8 cellular contexts compared by ENCODE assay signal in the genomic region with DNA sequence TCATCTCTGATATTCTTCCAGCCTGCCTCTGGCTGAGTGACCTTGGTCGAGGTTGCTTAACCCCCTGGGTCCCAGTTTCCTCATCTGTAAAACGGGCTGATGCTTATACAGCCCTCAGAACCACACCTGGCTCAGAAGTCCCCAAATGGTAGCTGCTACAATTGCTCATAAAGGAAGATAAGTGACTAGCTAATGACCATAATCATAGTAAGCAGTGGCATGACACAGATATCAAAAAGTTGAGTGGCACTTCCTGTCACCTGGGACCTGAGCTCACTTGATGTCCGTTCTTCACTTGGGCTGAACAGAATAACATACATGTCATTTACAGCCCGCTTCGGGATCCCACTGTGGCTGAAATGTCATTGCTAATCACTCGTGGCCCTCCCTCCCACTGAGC. TPM values are rescaled to one million over a fixed set of nuclear protein-coding genes. Genes with fewer than 3 reads are reported as not detected.
A peak's percentile ranks its signal among the peaks of the same experiment; 100 is the strongest.
DNase-seq lines count a peak whose midpoint lies in the region; ATAC-seq, FAIRE-seq and TF ChIP-seq lines count a peak whose summit lies in the region.

No MANE protein-coding gene starts in this region.

- H4K20me1 ChIP-seq in DND-41 (ENCODE audit: insufficient read depth, low read length) (peaks cover 17% of the 10 kb centered on the region), PC-3 (ENCODE audit: low read length) (0 out of 2 replicates have a peak, but pooled peaks cover 8% of the 10 kb centered on the region), endothelial cell of umbilical vein (replicated peaks; ENCODE audit: control insufficient read depth, extremely low read depth, insufficient read depth, low read length) (no peaks in the 10 kb centered on the region)

- peaks cover 13% of the 10 kb centered on the region for H3K79me1 ChIP-seq in trophoblast cell (ENCODE audit: low read length)

- H2AK5ac ChIP-seq in trophoblast cell (ENCODE audit: low read length): no peak overlapping the region

- no peak overlapping the region for H4K8ac ChIP-seq in trophoblast cell (ENCODE audit: low read depth, low read length)

- no peak overlapping the region for H2BK120ac ChIP-seq in trophoblast cell (ENCODE audit: insufficient read depth, low read length, poor library complexity)

- H4K91ac ChIP-seq in trophoblast cell (ENCODE audit: low read depth, low read length): peak overlapping the region; percentile 22

- peak overlapping the region; percentile 89; the same call in 1 of the 2 replicates for H3K9ac ChIP-seq in DND-41 (ENCODE audit: low read depth, low read length)
- H3K9ac ChIP-seq in PC-3 (ENCODE audit: low read length): peak overlapping the region; percentile 92; the same call in 1 of the 2 replicates
- no peak overlapping the region for H3K9ac ChIP-seq in endothelial cell of umbilical vein (replicated peaks; ENCODE audit: extremely low read depth, insufficient read depth, low read length)
- H3K9ac ChIP-seq in trophoblast cell (ENCODE audit: low read length): no peak overlapping the region

- no peaks in the 10 kb centered on the region for H3K9me1 ChIP-seq in endothelial cell of umbilical vein (replicated peaks; ENCODE audit: control insufficient read depth, extremely low read depth, insufficient read depth, low read length)

- no peak overlapping the region for H3K14ac ChIP-seq in trophoblast cell (ENCODE audit: low read length)

- H3K4me3 ChIP-seq in DND-41 (ENCODE audit: low read depth in 1 of 2, low read length in 2 of 2): peak overlapping the region in 1 of 2 experiments; percentile 92; a peak in 3 of 4 replicates
- peak overlapping the region; percentile 93 for H3K4me3 ChIP-seq in PC-3 (ENCODE audit: low read length)
- no peak overlapping the region for H3K4me3 ChIP-seq in endothelial cell of umbilical vein (replicated peaks in 1 of 3; ENCODE audit: insufficient read depth in 1 of 3, low read depth in 1 of 3, low read length in 3 of 3)
- H3K4me3 ChIP-seq in trophoblast cell (ENCODE audit: low read depth, low read length): no peak overlapping the region
- no peak overlapping the region for H3K4me3 ChIP-seq in H7 (ENCODE audit: insufficient read depth, low read depth, low read length)

- H3K36me3 ChIP-seq in DND-41 (ENCODE audit: insufficient read depth, low read length) (peaks cover 10% of the 10 kb centered on the region; the same call in 1 of the 2 replicates), PC-3 (ENCODE audit: low read depth, low read length) (peaks cover 8% of the 10 kb centered on the region; the same call in 1 of the 2 replicates), endothelial cell of umbilical vein (ENCODE audit: control insufficient read depth in 2 of 2, extremely low read depth in 1 of 2, insufficient read depth in 2 of 2, low read length in 2 of 2) (no peaks in the 10 kb centered on the region), trophoblast cell (ENCODE audit: control insufficient read depth in 1 of 2, insufficient read depth in 2 of 2, low read length in 2 of 2) (peaks cover 2 to 5% of the 10 kb centered on the region in 2 experiments), H7 (replicated peaks; ENCODE audit: control insufficient read depth, insufficient read depth, low read length) (peaks cover 2% of the 10 kb centered on the region)

- peak overlapping the region; percentile 90 for H3K4ac ChIP-seq in trophoblast cell (ENCODE audit: low read depth, low read length)

- H3K27me3 ChIP-seq in DND-41 (ENCODE audit: insufficient read depth, low read length, poor library complexity) (no peaks in the 10 kb centered on the region), PC-3 (ENCODE audit: low read length) (no peaks in the 10 kb centered on the region), endothelial cell of umbilical vein (ENCODE audit: control insufficient read depth in 2 of 2, insufficient read depth in 2 of 2, low read length in 2 of 2) (no peaks in the 10 kb centered on the region), trophoblast cell (ENCODE audit: insufficient read depth, low read length) (no peaks in the 10 kb centered on the region), H7 (ENCODE audit: control insufficient read depth, insufficient read depth, low read length) (no peaks in the 10 kb centered on the region)

- H2BK5ac ChIP-seq in trophoblast cell (ENCODE audit: low read depth, low read length, poor library complexity): no peak overlapping the region

- no peak overlapping the region for H2BK12ac ChIP-seq in trophoblast cell (ENCODE audit: low read length)

- peaks cover 28% of the 10 kb centered on the region for H3K4me1 ChIP-seq in DND-41 (ENCODE audit: insufficient read depth, low read length)
- H3K4me1 ChIP-seq in PC-3 (ENCODE audit: insufficient read depth, low read length): peaks cover 13% of the 10 kb centered on the region
- H3K4me1 ChIP-seq in endothelial cell of umbilical vein (ENCODE audit: control insufficient read depth, extremely low read depth, insufficient read depth, low read length): peaks cover 10% of the 10 kb centered on the region
- peaks cover 6 to 10% of the 10 kb centered on the region in 2 experiments for H3K4me1 ChIP-seq in trophoblast cell (ENCODE audit: control insufficient read depth in 1 of 2, insufficient read depth in 2 of 2, low read length in 2 of 2)

- no CpG with 5 or more reads among the region's 6 CpGs for WGBS in trophoblast cell (ENCODE audit: extremely low coverage, insufficient coverage, insufficient read length)

- peak overlapping the region; percentile 63; the same call in 1 of the 2 replicates for H3K27ac ChIP-seq in DND-41 (ENCODE audit: low read length)
- no peak overlapping the region for H3K27ac ChIP-seq in PC-3 (ENCODE audit: low read length)
- no peak overlapping the region for H3K27ac ChIP-seq in endothelial cell of umbilical vein (ENCODE audit: insufficient read depth, low read depth, low read length)
- H3K27ac ChIP-seq in trophoblast cell (ENCODE audit: low read depth, low read length): no peak overlapping the region

- no peak for TF ChIP-seq POLR2A in endothelial cell of umbilical vein (IDR thresholded peaks at IDR 0.05; ENCODE audit: low read depth, low read length)

- H3K79me2 ChIP-seq in DND-41 (ENCODE audit: insufficient read depth, low read length): peaks cover 63% of the 10 kb centered on the region
- peaks cover 59% of the 10 kb centered on the region for H3K79me2 ChIP-seq in PC-3 (ENCODE audit: low read length)
- H3K79me2 ChIP-seq in endothelial cell of umbilical vein (ENCODE audit: control insufficient read depth, insufficient read depth, low read length): peaks cover 57% of the 10 kb centered on the region
- H3K79me2 ChIP-seq in trophoblast cell (ENCODE audit: control insufficient read depth, insufficient read depth, low read length, poor library complexity): peaks cover 19% of the 10 kb centered on the region

- peaks cover 3% of the 10 kb centered on the region for H3K9me3 ChIP-seq in DND-41 (ENCODE audit: insufficient read depth, low read length, severe bottlenecking)
- peaks cover 6% of the 10 kb centered on the region for H3K9me3 ChIP-seq in PC-3 (ENCODE audit: low read length)
- no peaks in the 10 kb centered on the region for H3K9me3 ChIP-seq in endothelial cell of umbilical vein (replicated peaks; ENCODE audit: control insufficient read depth, insufficient read depth, low read length)
- no peaks in the 10 kb centered on the region for H3K9me3 ChIP-seq in trophoblast cell (ENCODE audit: insufficient read depth, low read depth, low read length)

- H3K23ac ChIP-seq in trophoblast cell (ENCODE audit: low read length): no peak overlapping the region

- ATAC-seq in DND-41 (ENCODE audit: insufficient read depth, low read depth) (no peak), PC-3 (no peak), HG03139 (IDR thresholded peaks at IDR 0.05; ENCODE audit: unreplicated experiment) (no peak)

- H3K18ac ChIP-seq in trophoblast cell (ENCODE audit: low read length): no peak overlapping the region

- H2AFZ ChIP-seq in DND-41 (ENCODE audit: low read depth, low read length): no peak overlapping the region
- no peak overlapping the region for H2AFZ ChIP-seq in PC-3 (ENCODE audit: low read length)
- no peak overlapping the region for H2AFZ ChIP-seq in endothelial cell of umbilical vein (ENCODE audit: low read depth, low read length)
- H2AFZ ChIP-seq in trophoblast cell (ENCODE audit: insufficient read depth, low read length, poor library complexity): no peak overlapping the region

- H3F3A ChIP-seq in PC-3 (ENCODE audit: low read length, unreplicated experiment): no peaks in the 10 kb centered on the region

- intact Hi-C loops in PC-3 (cut with micrococcal nuclease) (no loop called here), endothelial cell of umbilical vein (cut with micrococcal nuclease) (no loop called here)

- H3K9me2 ChIP-seq in PC-3 (replicated peaks; ENCODE audit: low read length): no peaks in the 10 kb centered on the region

- CTCF ChIA-PET in PC-3 (lab: Charles Lee): no interaction called here
- CTCF ChIA-PET in endothelial cell of umbilical vein (lab: Charles Lee): interaction anchor here (1.9 kb wide), 1 partner anchor 10 kb away, joined by 8 read pairs; no protein-coding TSS in a partner anchor

- DNase-seq in DND-41 (no peak), PC-3 (no peak), endothelial cell of umbilical vein (ENCODE audit: low read depth, low spot score) (no peak), trophoblast cell (no peak), iPS-NIHi7 (ENCODE audit: extremely low spot score) (no peak), H7 (no peak), foreskin melanocyte (no peak)

- no TSS peak for BruUV-seq in PC-3 (replicated peaks; lab: Mats Ljungman, UMichigan)
- BruUV-seq in endothelial cell of umbilical vein (replicated peaks; lab: Mats Ljungman, UMichigan): TSS peak; percentile 26

- FAIRE-seq in endothelial cell of umbilical vein (lab: Jason Lieb, UNC): no peak

- dilution Hi-C loops in endothelial cell of umbilical vein (cut with MboI; ENCODE audit: extremely low pct_ligation_motif_present, low sequenced_read_pairs): no loop called here

- POLR2A ChIA-PET in PC-3 (lab: Charles Lee; ENCODE audit: unreplicated experiment) (interaction anchor here (0.6 to 0.7 kb wide), 2 partner anchors 750 to 1607 kb away, joined by 3 to 14 read pairs; partner anchors contain the start of gene TNFRSF12A), endothelial cell of umbilical vein (lab: Charles Lee) (interaction anchor here (1.0 kb wide), 1 partner anchor 17 kb away, joined by 3 read pairs; no protein-coding TSS in a partner anchor)

- no peak overlapping the region for H4K12ac ChIP-seq in trophoblast cell (ENCODE audit: low read depth, low read length)

- TF ChIP-seq CTCF in DND-41 (IDR thresholded peaks at IDR 0.05; ENCODE audit: borderline replicate concordance, extremely low read depth, low read length, poor library complexity, severe bottlenecking): no peak
- no peak for TF ChIP-seq CTCF in PC-3 (conservative IDR thresholded peaks at IDR 0.05; ENCODE audit: low read depth, low read length)
- TF ChIP-seq CTCF in endothelial cell of umbilical vein (IDR thresholded peaks at IDR 0.05; ENCODE audit: extremely low read depth in 1 of 2, insufficient read depth in 1 of 2, low read depth in 1 of 2, low read length in 2 of 2): no peak

- peak overlapping the region; percentile 89 for H3K4me2 ChIP-seq in DND-41 (ENCODE audit: insufficient read depth, low read length)
- peak overlapping the region; percentile 83 for H3K4me2 ChIP-seq in PC-3 (ENCODE audit: low read length)
- peak overlapping the region; percentile 87 for H3K4me2 ChIP-seq in endothelial cell of umbilical vein (ENCODE audit: insufficient read depth, low read length)
- peak overlapping the region; percentile 69 for H3K4me2 ChIP-seq in trophoblast cell (ENCODE audit: low read length)

RNA-seq across cellular contexts. Expression of gene MGRN1, which starts 1.8 kb away (rescaled TPM):
- 22.7 and 38.2 TPM in 2 replicates for total RNA-seq in PC-3 (2014; rRNA removed)
- total RNA-seq in endothelial cell of umbilical vein: 73.0 and 80.9 TPM in 2 replicates
- 15.6 and 15.8 TPM in 2 replicates for polyA plus RNA-seq in endothelial cell of umbilical vein
- polyA plus RNA-seq in endothelial cell of umbilical vein (2011; cell fraction: cytosol; rRNA removed): 14.6 and 16.1 TPM in 2 replicates
- 33.2 and 41.7 TPM in 2 replicates for polyA plus RNA-seq in endothelial cell of umbilical vein (2011; cell fraction: nucleus; rRNA removed)
- 43.4 and 51.1 TPM in 2 replicates for polyA plus RNA-seq in endothelial cell of umbilical vein (2012)
- polyA minus RNA-seq in endothelial cell of umbilical vein: 23.4 and 26.7 TPM in 2 replicates
- polyA minus RNA-seq in endothelial cell of umbilical vein (2011; cell fraction: cytosol; rRNA and poly(A)+ RNA removed): 15.3 TPM
- polyA minus RNA-seq in endothelial cell of umbilical vein (2011; cell fraction: nucleus; rRNA and poly(A)+ RNA removed): 24.8 and 31.9 TPM in 2 replicates
- 52.1 and 52.4 TPM in 2 replicates for polyA plus RNA-seq in trophoblast cell (2013)
- 35.6 and 42.8 TPM in 2 replicates for total RNA-seq in H7 (2014; rRNA removed; shearing (Covaris generic))

RNA-seq across cellular contexts. Expression of gene UBALD1, which starts 11.7 kb away (rescaled TPM):
- total RNA-seq in PC-3 (2014; rRNA removed) (24.6 and 28.2 TPM in 2 replicates), endothelial cell of umbilical vein (41.6 and 43.8 TPM in 2 replicates)
- polyA plus RNA-seq in endothelial cell of umbilical vein: 24.8 and 34.6 TPM in 2 replicates
- 8.9 and 13.6 TPM in 2 replicates for polyA plus RNA-seq in endothelial cell of umbilical vein (2011; cell fraction: cytosol; rRNA removed)
- polyA plus RNA-seq in endothelial cell of umbilical vein (2011; cell fraction: nucleus; rRNA removed): 46.0 and 47.3 TPM in 2 replicates
- 19.1 and 25.1 TPM in 2 replicates for polyA plus RNA-seq in endothelial cell of umbilical vein (2012)
- 4.8 and 8.2 TPM in 2 replicates for polyA minus RNA-seq in endothelial cell of umbilical vein
- 17.6 TPM for polyA minus RNA-seq in endothelial cell of umbilical vein (2011; cell fraction: cytosol; rRNA and poly(A)+ RNA removed)
- 14.5 and 39.8 TPM in 2 replicates for polyA minus RNA-seq in endothelial cell of umbilical vein (2011; cell fraction: nucleus; rRNA and poly(A)+ RNA removed)
- polyA plus RNA-seq in trophoblast cell (2013): 52.8 and 57.6 TPM in 2 replicates
- total RNA-seq in H7 (2014; rRNA removed; shearing (Covaris generic)): 21.4 and 26.8 TPM in 2 replicates

Comparison
In these comparisons a context has a peak if more than half of its experiments do, and no peak if none do; other contexts are left out.
1. H3K9ac ChIP-seq: peak in DND-41 (single experiment) and PC-3 (single experiment); none in endothelial cell of umbilical vein (single experiment) and trophoblast cell (single experiment).
2. Peak in every context shown above with its lines, with median percentiles within 50 percentile points of each other: H3K4me2 ChIP-seq.